1 cellular context compared by ENCODE assay signal in the genomic region with DNA sequence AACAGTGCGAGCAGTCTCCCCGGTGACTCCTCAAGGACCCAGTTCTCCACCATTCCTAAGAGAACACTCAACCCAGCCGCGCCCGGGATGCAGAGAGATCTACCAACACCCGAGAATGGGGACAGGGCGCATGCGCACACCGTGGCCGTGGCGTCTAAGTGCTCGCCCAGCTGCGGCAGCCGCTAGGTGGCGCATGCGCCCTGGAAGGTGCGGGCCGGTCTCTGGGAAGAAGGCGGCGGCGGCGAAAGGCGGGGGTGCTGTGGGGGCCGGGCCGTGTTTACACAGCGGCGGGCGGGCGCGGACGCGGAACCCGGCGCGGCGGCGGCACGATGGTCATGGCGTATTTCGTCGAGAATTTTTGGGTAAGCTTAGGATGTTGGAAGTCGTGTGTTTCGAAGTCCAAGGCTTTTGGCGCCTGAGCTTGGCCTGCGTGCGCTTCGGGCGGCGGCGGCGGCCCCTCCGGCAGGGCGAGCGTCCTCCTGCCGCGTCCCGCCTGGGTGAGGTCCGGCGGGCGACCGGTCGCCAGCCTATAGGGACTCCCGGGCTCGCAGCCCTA.
TF ChIP-seq lines count a peak whose summit lies in the region.

A gene with protein sequence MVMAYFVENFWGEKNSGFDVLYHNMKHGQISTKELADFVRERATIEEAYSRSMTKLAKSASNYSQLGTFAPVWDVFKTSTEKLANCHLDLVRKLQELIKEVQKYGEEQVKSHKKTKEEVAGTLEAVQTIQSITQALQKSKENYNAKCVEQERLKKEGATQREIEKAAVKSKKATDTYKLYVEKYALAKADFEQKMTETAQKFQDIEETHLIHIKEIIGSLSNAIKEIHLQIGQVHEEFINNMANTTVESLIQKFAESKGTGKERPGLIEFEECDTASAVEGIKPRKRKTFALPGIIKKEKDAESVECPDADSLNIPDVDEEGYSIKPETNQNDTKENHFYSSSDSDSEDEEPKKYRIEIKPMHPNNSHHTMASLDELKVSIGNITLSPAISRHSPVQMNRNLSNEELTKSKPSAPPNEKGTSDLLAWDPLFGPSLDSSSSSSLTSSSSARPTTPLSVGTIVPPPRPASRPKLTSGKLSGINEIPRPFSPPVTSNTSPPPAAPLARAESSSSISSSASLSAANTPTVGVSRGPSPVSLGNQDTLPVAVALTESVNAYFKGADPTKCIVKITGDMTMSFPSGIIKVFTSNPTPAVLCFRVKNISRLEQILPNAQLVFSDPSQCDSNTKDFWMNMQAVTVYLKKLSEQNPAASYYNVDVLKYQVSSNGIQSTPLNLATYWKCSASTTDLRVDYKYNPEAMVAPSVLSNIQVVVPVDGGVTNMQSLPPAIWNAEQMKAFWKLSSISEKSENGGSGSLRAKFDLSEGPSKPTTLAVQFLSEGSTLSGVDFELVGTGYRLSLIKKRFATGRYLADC (plus strand): TSS at position 274 of the 556 bp plus-strand sequence. CDS start 56 bp downstream, at position 330.

TF ChIP-seq in GM12878, 131 proteins besides CTCF, POLR2A, EP300 and RAD21 (continued from another document and continues in another):
- TF ChIP-seq ZNF592 (IDR thresholded peaks at IDR 0.05) (no peak), HDAC6 (IDR thresholded peaks at IDR 0.05; ENCODE audit: unreplicated experiment) (no peak), SP1 (IDR thresholded peaks at IDR 0.05; ENCODE audit: low read depth, low read length) (no peak), TCF12 (IDR thresholded peaks at IDR 0.05; ENCODE audit: low read depth, low read length) (no peak), SUPT20H (IDR thresholded peaks at IDR 0.05; ENCODE audit: borderline replicate concordance, control insufficient read depth, low read depth, low read length) (no peak), ZNF207 (IDR thresholded peaks at IDR 0.05; ENCODE audit: borderline replicate concordance) (peak; percentile 30; the same call in 1 of the 2 replicates), SMARCA5 (IDR thresholded peaks at IDR 0.05) (peak; percentile 71; the same call in 1 of the 2 replicates), CBX3 (IDR thresholded peaks at IDR 0.05; ENCODE audit: borderline replicate concordance, low read depth) (no peak), KAT2A (conservative IDR thresholded peaks at IDR 0.05; ENCODE audit: control insufficient read depth, low read depth, low read length) (no peak), DPF2 (IDR thresholded peaks at IDR 0.05) (0 out of 2 replicates have a peak, but pooled peaks have one; percentile 55), IKZF2 (IDR thresholded peaks at IDR 0.05) (no peak), PAX5 (IDR thresholded peaks at IDR 0.05; ENCODE audit: borderline replicate concordance, low read depth, low read length) (0 out of 2 replicates have a peak, but pooled peaks have one; percentile 7), BACH1 (IDR thresholded peaks at IDR 0.05; ENCODE audit: borderline replicate concordance) (no peak), YY1 (IDR thresholded peaks at IDR 0.05; ENCODE audit: low read depth, low read length) (peak; percentile 57; the same call in 1 of the 2 replicates), RB1 (IDR thresholded peaks at IDR 0.05; ENCODE audit: borderline replicate concordance) (peak; percentile 59; the same call in 1 of the 2 replicates), SREBF1 (IDR thresholded peaks at IDR 0.05; ENCODE audit: low read length) (no peak), WRNIP1 (IDR thresholded peaks at IDR 0.05; ENCODE audit: borderline replicate concordance, low read depth, low read length) (no peak), NRF1 (conservative IDR thresholded peaks at IDR 0.05; ENCODE audit: low read depth, low read length) (peak; percentile 62), FOS (IDR thresholded peaks at IDR 0.05; ENCODE audit: borderline replicate concordance, extremely low read depth, insufficient read length) (no peak), TBL1XR1 (IDR thresholded peaks at IDR 0.05; ENCODE audit: low read depth, low read length) (no peak), MAX (IDR thresholded peaks at IDR 0.05; ENCODE audit: low read depth, low read length) (peak; percentile 62), MTA2 (IDR thresholded peaks at IDR 0.05; ENCODE audit: low read depth) (no peak), SMAD1 (IDR thresholded peaks at IDR 0.05; ENCODE audit: low read depth, partially characterized antibody) (no peak), GATAD2B (conservative IDR thresholded peaks at IDR 0.05; ENCODE audit: low read depth) (peak; percentile 61; the same call in 1 of the 2 replicates), SIN3A (IDR thresholded peaks at IDR 0.05; ENCODE audit: low read depth, low read length) (no peak), RBBP5 (conservative IDR thresholded peaks at IDR 0.05) (no peak), FOXK2 (IDR thresholded peaks at IDR 0.05) (peak; percentile 72), LARP7 (IDR thresholded peaks at IDR 0.05) (0 out of 2 replicates have a peak, but pooled peaks have one; percentile 54), BCL11A (IDR thresholded peaks at IDR 0.05; ENCODE audit: low read depth, low read length) (no peak), NBN (IDR thresholded peaks at IDR 0.05) (no peak), EGR1 (IDR thresholded peaks at IDR 0.05; ENCODE audit: borderline replicate concordance in 1 of 2, low read depth in 2 of 2, low read length in 2 of 2) (no peak), NR2C1 (IDR thresholded peaks at IDR 0.05) (no peak), E4F1 (IDR thresholded peaks at IDR 0.05; ENCODE audit: borderline replicate concordance, partially characterized antibody) (no peak), POLR2AphosphoS2 (IDR thresholded peaks at IDR 0.05; ENCODE audit: low read depth, low read length) (no peak)
- TF ChIP-seq, protein P1, sequence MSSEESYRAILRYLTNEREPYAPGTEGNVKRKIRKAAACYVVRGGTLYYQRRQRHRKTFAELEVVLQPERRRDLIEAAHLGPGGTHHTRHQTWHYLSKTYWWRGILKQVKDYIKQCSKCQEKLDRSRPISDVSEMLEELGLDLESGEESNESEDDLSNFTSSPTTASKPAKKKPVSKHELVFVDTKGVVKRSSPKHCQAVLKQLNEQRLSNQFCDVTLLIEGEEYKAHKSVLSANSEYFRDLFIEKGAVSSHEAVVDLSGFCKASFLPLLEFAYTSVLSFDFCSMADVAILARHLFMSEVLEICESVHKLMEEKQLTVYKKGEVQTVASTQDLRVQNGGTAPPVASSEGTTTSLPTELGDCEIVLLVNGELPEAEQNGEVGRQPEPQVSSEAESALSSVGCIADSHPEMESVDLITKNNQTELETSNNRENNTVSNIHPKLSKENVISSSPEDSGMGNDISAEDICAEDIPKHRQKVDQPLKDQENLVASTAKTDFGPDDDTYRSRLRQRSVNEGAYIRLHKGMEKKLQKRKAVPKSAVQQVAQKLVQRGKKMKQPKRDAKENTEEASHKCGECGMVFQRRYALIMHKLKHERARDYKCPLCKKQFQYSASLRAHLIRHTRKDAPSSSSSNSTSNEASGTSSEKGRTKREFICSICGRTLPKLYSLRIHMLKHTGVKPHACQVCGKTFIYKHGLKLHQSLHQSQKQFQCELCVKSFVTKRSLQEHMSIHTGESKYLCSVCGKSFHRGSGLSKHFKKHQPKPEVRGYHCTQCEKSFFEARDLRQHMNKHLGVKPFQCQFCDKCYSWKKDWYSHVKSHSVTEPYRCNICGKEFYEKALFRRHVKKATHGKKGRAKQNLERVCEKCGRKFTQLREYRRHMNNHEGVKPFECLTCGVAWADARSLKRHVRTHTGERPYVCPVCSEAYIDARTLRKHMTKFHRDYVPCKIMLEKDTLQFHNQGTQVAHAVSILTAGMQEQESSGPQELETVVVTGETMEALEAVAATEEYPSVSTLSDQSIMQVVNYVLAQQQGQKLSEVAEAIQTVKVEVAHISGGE (CRISPR knock-in tag; IDR thresholded peaks at IDR 0.05): no peak
- TF ChIP-seq, protein P2, sequence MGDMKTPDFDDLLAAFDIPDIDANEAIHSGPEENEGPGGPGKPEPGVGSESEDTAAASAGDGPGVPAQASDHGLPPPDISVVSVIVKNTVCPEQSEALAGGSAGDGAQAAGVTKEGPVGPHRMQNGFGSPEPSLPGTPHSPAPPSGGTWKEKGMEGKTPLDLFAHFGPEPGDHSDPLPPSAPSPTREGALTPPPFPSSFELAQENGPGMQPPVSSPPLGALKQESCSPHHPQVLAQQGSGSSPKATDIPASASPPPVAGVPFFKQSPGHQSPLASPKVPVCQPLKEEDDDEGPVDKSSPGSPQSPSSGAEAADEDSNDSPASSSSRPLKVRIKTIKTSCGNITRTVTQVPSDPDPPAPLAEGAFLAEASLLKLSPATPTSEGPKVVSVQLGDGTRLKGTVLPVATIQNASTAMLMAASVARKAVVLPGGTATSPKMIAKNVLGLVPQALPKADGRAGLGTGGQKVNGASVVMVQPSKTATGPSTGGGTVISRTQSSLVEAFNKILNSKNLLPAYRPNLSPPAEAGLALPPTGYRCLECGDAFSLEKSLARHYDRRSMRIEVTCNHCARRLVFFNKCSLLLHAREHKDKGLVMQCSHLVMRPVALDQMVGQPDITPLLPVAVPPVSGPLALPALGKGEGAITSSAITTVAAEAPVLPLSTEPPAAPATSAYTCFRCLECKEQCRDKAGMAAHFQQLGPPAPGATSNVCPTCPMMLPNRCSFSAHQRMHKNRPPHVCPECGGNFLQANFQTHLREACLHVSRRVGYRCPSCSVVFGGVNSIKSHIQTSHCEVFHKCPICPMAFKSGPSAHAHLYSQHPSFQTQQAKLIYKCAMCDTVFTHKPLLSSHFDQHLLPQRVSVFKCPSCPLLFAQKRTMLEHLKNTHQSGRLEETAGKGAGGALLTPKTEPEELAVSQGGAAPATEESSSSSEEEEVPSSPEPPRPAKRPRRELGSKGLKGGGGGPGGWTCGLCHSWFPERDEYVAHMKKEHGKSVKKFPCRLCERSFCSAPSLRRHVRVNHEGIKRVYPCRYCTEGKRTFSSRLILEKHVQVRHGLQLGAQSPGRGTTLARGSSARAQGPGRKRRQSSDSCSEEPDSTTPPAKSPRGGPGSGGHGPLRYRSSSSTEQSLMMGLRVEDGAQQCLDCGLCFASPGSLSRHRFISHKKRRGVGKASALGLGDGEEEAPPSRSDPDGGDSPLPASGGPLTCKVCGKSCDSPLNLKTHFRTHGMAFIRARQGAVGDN (IDR thresholded peaks at IDR 0.05): peak; percentile 49; the same call in 1 of the 2 replicates
- TF ChIP-seq, protein P3, sequence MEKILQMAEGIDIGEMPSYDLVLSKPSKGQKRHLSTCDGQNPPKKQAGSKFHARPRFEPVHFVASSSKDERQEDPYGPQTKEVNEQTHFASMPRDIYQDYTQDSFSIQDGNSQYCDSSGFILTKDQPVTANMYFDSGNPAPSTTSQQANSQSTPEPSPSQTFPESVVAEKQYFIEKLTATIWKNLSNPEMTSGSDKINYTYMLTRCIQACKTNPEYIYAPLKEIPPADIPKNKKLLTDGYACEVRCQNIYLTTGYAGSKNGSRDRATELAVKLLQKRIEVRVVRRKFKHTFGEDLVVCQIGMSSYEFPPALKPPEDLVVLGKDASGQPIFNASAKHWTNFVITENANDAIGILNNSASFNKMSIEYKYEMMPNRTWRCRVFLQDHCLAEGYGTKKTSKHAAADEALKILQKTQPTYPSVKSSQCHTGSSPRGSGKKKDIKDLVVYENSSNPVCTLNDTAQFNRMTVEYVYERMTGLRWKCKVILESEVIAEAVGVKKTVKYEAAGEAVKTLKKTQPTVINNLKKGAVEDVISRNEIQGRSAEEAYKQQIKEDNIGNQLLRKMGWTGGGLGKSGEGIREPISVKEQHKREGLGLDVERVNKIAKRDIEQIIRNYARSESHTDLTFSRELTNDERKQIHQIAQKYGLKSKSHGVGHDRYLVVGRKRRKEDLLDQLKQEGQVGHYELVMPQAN (conservative IDR thresholded peaks at IDR 0.05): peak; percentile 59; the same call in 1 of the 2 replicates
